ENCODE assay signal across 3 cellular contexts in genomic region chr12:116508145-116509121, GRCh38.
TF ChIP-seq lines count a peak whose summit lies in the region.

No MANE protein-coding gene starts in this region.

TF ChIP-seq in GM23338, 12 proteins besides CTCF, POLR2A, EP300 and RAD21 (continued from another document):
- TF ChIP-seq, protein P1, sequence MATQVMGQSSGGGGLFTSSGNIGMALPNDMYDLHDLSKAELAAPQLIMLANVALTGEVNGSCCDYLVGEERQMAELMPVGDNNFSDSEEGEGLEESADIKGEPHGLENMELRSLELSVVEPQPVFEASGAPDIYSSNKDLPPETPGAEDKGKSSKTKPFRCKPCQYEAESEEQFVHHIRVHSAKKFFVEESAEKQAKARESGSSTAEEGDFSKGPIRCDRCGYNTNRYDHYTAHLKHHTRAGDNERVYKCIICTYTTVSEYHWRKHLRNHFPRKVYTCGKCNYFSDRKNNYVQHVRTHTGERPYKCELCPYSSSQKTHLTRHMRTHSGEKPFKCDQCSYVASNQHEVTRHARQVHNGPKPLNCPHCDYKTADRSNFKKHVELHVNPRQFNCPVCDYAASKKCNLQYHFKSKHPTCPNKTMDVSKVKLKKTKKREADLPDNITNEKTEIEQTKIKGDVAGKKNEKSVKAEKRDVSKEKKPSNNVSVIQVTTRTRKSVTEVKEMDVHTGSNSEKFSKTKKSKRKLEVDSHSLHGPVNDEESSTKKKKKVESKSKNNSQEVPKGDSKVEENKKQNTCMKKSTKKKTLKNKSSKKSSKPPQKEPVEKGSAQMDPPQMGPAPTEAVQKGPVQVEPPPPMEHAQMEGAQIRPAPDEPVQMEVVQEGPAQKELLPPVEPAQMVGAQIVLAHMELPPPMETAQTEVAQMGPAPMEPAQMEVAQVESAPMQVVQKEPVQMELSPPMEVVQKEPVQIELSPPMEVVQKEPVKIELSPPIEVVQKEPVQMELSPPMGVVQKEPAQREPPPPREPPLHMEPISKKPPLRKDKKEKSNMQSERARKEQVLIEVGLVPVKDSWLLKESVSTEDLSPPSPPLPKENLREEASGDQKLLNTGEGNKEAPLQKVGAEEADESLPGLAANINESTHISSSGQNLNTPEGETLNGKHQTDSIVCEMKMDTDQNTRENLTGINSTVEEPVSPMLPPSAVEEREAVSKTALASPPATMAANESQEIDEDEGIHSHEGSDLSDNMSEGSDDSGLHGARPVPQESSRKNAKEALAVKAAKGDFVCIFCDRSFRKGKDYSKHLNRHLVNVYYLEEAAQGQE (IDR thresholded peaks at IDR 0.05; ENCODE audit: unreplicated experiment), result no peak
TF ChIP-seq in GM23338: peak in this region for 1.

TF ChIP-seq in SK-N-SH, 30 proteins besides CTCF, POLR2A, EP300 and RAD21 (continued from another document):
- TF ChIP-seq MAX (IDR thresholded peaks at IDR 0.05; ENCODE audit: low read depth) (no peak), MEF2A (IDR thresholded peaks at IDR 0.05; ENCODE audit: borderline replicate concordance, low read depth) (no peak), TEAD4 (IDR thresholded peaks at IDR 0.05; ENCODE audit: borderline replicate concordance, insufficient read depth) (no peak), JUND (IDR thresholded peaks at IDR 0.05) (no peak), FOXJ3 (CRISPR knock-in tag; IDR thresholded peaks at IDR 0.05) (no peak), POLR2AphosphoS5 (IDR thresholded peaks at IDR 0.05; ENCODE audit: low read depth, low read length) (no peak), TAF1 (IDR thresholded peaks at IDR 0.05; ENCODE audit: borderline replicate concordance, low read depth, low read length) (no peak), ELF1 (IDR thresholded peaks at IDR 0.05) (no peak), RCOR1 (IDR thresholded peaks at IDR 0.05; ENCODE audit: low read length) (no peak), FOSL2 (IDR thresholded peaks at IDR 0.05; ENCODE audit: borderline replicate concordance, low read depth) (no peak)

TF ChIP-seq in neural cell, 6 proteins besides CTCF, POLR2A, EP300 and RAD21 (continued from another document):
- TF ChIP-seq, protein P1 (IDR thresholded peaks at IDR 0.05; ENCODE audit: borderline replicate concordance), result no peak
